8 cellular contexts compared by ENCODE assay signal in the genomic region with DNA sequence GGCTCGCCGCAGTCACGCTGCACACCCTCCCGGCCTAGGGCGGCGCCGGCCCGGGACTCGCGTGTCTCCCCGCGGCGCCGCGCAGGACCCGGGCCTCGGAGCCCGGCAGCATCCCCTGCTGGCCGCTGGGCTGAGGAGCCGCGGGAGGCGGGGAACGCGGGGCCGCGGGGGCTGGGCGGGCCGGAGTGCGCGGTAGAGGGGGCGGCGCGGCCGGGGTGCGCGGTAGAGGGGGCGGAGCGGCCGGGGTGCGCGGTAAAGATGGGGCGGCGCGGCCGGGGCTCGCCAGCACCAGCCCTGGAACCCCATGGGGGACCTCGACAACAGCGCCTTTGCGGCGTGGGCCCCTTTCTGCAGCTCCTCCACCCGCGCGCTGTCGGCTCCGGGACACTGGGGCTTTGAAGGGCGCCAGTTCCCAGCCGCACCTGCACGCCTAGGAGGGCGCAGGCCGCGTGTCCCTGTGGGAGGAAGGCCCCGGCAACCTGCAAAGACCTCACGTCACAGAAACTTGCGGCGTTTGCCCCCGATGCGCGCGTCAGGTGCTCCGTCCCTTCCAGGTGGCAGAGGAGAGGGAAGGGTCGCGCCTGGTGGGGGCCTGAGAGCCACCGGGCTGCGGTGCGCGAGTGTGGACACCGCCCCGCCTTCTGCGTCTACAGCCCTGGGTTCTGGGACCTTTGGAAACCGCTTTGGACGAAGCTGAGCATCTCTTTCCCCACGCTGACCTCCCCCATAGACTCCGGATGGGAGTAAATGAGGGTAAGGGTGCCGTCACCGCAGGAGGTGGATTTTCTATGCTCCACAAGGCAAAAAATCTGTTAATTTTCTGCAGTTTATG. TPM values are rescaled to one million over a fixed set of nuclear protein-coding genes. Genes with fewer than 3 reads are reported as not detected.
DNase-seq lines count a peak whose midpoint lies in the region; ATAC-seq and TF ChIP-seq lines count a peak whose summit lies in the region.

No MANE protein-coding gene starts in this region.

- H3K4me3 Mint-ChIP-seq in endothelial cell (ENCODE audit: unreplicated experiment) = no peak overlapping the region
- peak overlapping the region; percentile 51 for H3K4me3 Mint-ChIP-seq in mesothelial cell of epicardium

- no peak for TF ChIP-seq CTCF in endothelial cell (IDR thresholded peaks at IDR 0.05; ENCODE audit: unreplicated experiment)
- peak; percentile 33 for TF ChIP-seq CTCF in mesothelial cell of epicardium (IDR thresholded peaks at IDR 0.05; ENCODE audit: unreplicated experiment)

- H3K4me1 Mint-ChIP-seq in endothelial cell (ENCODE audit: unreplicated experiment) (peaks cover 13% of the 10 kb centered on the region), mesothelial cell of epicardium (peaks cover 12% of the 10 kb centered on the region)

- no peaks in the 10 kb centered on the region for H3K36me3 Mint-ChIP-seq in endothelial cell (ENCODE audit: low read depth, unreplicated experiment)
- no peaks in the 10 kb centered on the region for H3K36me3 Mint-ChIP-seq in mesothelial cell of epicardium

- H3K27me3 Mint-ChIP-seq in endothelial cell (ENCODE audit: unreplicated experiment) (peaks cover 11% of the 10 kb centered on the region), mesothelial cell of epicardium (ENCODE audit: low read depth) (peaks cover 85% of the 10 kb centered on the region)

- H3K27ac Mint-ChIP-seq in endothelial cell (ENCODE audit: unreplicated experiment) (no peak overlapping the region), mesothelial cell of epicardium (no peak overlapping the region)

- no peak for ATAC-seq in GM18517 (IDR thresholded peaks at IDR 0.05; ENCODE audit: unreplicated experiment)

- DNase-seq in activated naive CD4-positive, alpha-beta T cell treated with Interleukin-2 at 50 U/mL for 16 hours = peak; percentile 10
- no peak for DNase-seq in activated naive CD4-positive, alpha-beta T cell treated with anti-CD3 and anti-CD28 coated beads, Interleukin-2, amount 50 U/mL, for 16 hours
- DNase-seq in NCI-H69 (lab: John Stamatoyannopoulos, UW) (peak; percentile 77), endothelial cell (ENCODE audit: low spot score) (peak; percentile 63), mesothelial cell of epicardium (ENCODE audit: low spot score in 2 of 2, unreplicated experiment in 2 of 2) (peak; percentile 51 to 68), GDM1 (lab: John Stamatoyannopoulos, UW) (no peak), T1000 (lab: John Stamatoyannopoulos, UW) (no peak)

- no peaks in the 10 kb centered on the region for H3K9me3 Mint-ChIP-seq in endothelial cell (ENCODE audit: unreplicated experiment)
- no peaks in the 10 kb centered on the region for H3K9me3 Mint-ChIP-seq in mesothelial cell of epicardium

RNA-seq across cellular contexts. Expression of gene NSUN2, which starts 49.6 kb away (rescaled TPM):
- total RNA-seq in endothelial cell (ENCODE audit: unreplicated experiment) = 70.2 TPM
- 72.6 to 75.4 TPM (median 74.4 TPM) in 3 replicates for total RNA-seq in mesothelial cell of epicardium

RNA-seq across cellular contexts. Expression of gene SRD5A1, which starts 50.0 kb away (rescaled TPM):
- total RNA-seq in endothelial cell (ENCODE audit: unreplicated experiment) (21.6 TPM), mesothelial cell of epicardium (12.0 to 12.8 TPM (median 12.7 TPM) in 3 replicates)

Comparison
In these comparisons a context has a peak if more than half of its experiments do, and no peak if none do; other contexts are left out.
1. DNase-seq: peak in activated naive CD4-positive, alpha-beta T cell treated with Interleukin-2 at 50 U/mL for 16 hours (single experiment), NCI-H69 (single experiment), endothelial cell (single experiment) and mesothelial cell of epicardium (2 of 2); none in activated naive CD4-positive, alpha-beta T cell treated with anti-CD3 and anti-CD28 coated beads, Interleukin-2, amount 50 U/mL, for 16 hours (single experiment), GDM1 (single experiment) and T1000 (single experiment).